Comparison of ENCODE assay signal across 18 cellular contexts in the genomic region with DNA sequence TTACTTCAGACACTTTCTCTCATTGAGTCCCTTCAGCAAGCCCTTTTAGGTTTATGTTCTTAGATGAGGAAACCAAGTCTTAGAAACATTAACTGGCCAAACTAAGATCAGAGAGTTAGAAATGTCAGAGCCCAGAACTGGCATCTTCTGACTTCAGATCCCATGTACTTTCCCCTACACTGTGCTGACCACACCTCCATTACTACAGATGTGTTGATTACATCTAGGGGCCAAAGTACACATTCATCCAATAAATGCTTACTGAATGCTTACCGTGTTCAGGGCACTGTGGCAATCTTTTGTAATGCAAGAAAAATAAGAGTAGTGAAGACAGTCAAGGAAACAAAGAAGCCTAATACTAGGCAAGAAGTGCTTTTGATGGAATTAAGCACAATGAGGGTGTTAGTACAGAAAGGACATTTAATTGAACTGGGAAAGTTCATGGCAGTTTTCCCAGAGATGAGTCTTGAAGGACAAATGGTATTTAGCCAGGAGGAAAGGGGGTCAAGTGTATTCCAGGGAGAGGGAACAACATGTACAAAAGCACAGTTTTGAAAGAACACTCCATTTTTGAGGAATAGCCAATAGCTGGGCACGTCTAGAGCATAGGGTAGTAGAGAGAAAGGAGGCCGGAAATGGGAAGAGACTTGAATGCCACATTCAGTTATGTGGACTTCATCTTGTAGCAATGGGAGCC.
DNase-seq lines count a peak whose midpoint lies in the region; ATAC-seq and TF ChIP-seq lines count a peak whose summit lies in the region.
"Had no signal": no experiment of that assay in that cellular context is flagged by ENCODE, and none has a peak within 500 bp of the region (broad histone marks: within the 10 kb centered on the region; RNA-seq: fewer than 3 reads in every experiment).

No MANE protein-coding gene starts in this region.

- no peaks in the 10 kb centered on the region for H3K27me3 Mint-ChIP-seq in chondrocyte (ENCODE audit: low read depth)
- H3K27me3 Mint-ChIP-seq: B cell; central memory CD8-positive, alpha-beta T cell had no signal

- H3K36me3 ChIP-seq in KMS-11 (ENCODE audit: insufficient read depth) (no peaks in the 10 kb centered on the region), liver (ENCODE audit: control insufficient read depth in 4 of 4, insufficient read depth in 3 of 4, low read depth in 1 of 4, low read length in 3 of 4) (no peaks in the 10 kb centered on the region), smooth muscle cell (ENCODE audit: low read depth) (no peaks in the 10 kb centered on the region)
- H3K36me3 ChIP-seq: upper lobe of left lung had no signal

- peaks cover 50% of the 10 kb centered on the region for H3K4me1 Mint-ChIP-seq in chondrocyte (ENCODE audit: low read depth)
- H3K4me1 Mint-ChIP-seq: central memory CD8-positive, alpha-beta T cell had no signal

- H2AFZ ChIP-seq in KMS-11 (ENCODE audit: low read depth) (no peak overlapping the region), smooth muscle cell (ENCODE audit: low read depth) (peak overlapping the region; percentile 28)
- H2AFZ ChIP-seq: parathyroid adenoma had no signal

- peaks cover 18% of the 10 kb centered on the region for H3F3A ChIP-seq in smooth muscle cell (ENCODE audit: low read depth)

- H3K4me2 ChIP-seq in KMS-11 (peak overlapping the region; percentile 34; the same call in 1 of the 2 replicates), smooth muscle cell (peak overlapping the region; percentile 70)

- 72% methylated on average over 3 of the region's 3 CpGs for WGBS in liver
- 86% methylated on average over 3 of the region's 3 CpGs for WGBS in smooth muscle cell (ENCODE audit: low lambda C conversion rate)

- DNase-seq in chondrocyte (ENCODE audit: low spot score) = no peak
- DNase-seq in smooth muscle cell (lab: John Stamatoyannopoulos, UW; ENCODE audit: unreplicated experiment) = no peak
- no peak for DNase-seq in stimulated activated CD4-positive, alpha-beta T cell treated with anti-CD3 and anti-CD28 coated beads, Interleukin-12 subunit alpha, Interleukin-12 subunit beta, amount 100 ng/mL, for 4 hours
- DNase-seq in cerebellar nuclear complex (lab: John Stamatoyannopoulos, UW) = no peak
- DNase-seq: activated B cell treated with CpG ODN at 0.5 μM for 24 hours; activated naive CD4-positive, alpha-beta T cell treated with anti-CD3 and anti-CD28 coated beads, Interleukin-2, amount 50 U/mL, for 16 hours; DMS153; H9; MM.1S; upper lobe of left lung had no signal

- peak overlapping the region; percentile 55 for H3K27ac Mint-ChIP-seq in chondrocyte (ENCODE audit: unreplicated experiment)
- H3K27ac Mint-ChIP-seq: activated B cell treated with CpG ODN at 0.5 μM for 24 hours, B cell, H9 had no signal

- H3K9me3 Mint-ChIP-seq in chondrocyte (ENCODE audit: low read depth) = peaks cover 11% of the 10 kb centered on the region
- H3K9me3 Mint-ChIP-seq: central memory CD8-positive, alpha-beta T cell; H9 had no signal

- no peaks in the 10 kb centered on the region for H3K9me3 ChIP-seq in liver (ENCODE audit: control insufficient read depth in 4 of 4, low read length in 3 of 4)
- H3K9me3 ChIP-seq in smooth muscle cell (replicated peaks; ENCODE audit: low read depth) = no peaks in the 10 kb centered on the region
- H3K9me3 ChIP-seq: upper lobe of left lung had no signal

- no peaks in the 10 kb centered on the region for H3K27me3 ChIP-seq in KMS-11 (ENCODE audit: insufficient read depth, low read depth)
- H3K27me3 ChIP-seq in liver (ENCODE audit: control insufficient read depth in 4 of 4, insufficient read depth in 4 of 4, low read length in 3 of 4) = no peaks in the 10 kb centered on the region
- no peaks in the 10 kb centered on the region for H3K27me3 ChIP-seq in smooth muscle cell (ENCODE audit: low read depth)
- H3K27me3 ChIP-seq: upper lobe of left lung had no signal

- H4K20me1 ChIP-seq in KMS-11 (ENCODE audit: insufficient read depth) (no peaks in the 10 kb centered on the region), smooth muscle cell (ENCODE audit: low read depth) (no peaks in the 10 kb centered on the region)

- H3K36me3 Mint-ChIP-seq in chondrocyte (ENCODE audit: low read depth) = peaks cover 11% of the 10 kb centered on the region

- H3K4me3 ChIP-seq in KMS-11 (IDR thresholded peaks at IDR 0.05; ENCODE audit: insufficient read depth, low read depth, low read length) = no peak overlapping the region
- H3K4me3 ChIP-seq in liver (ENCODE audit: low read depth in 1 of 3, low read length in 3 of 3) = no peak overlapping the region
- no peak overlapping the region for H3K4me3 ChIP-seq in smooth muscle cell
- H3K4me3 ChIP-seq: upper lobe of left lung had no signal

- no peak overlapping the region for H3K4me3 Mint-ChIP-seq in chondrocyte (ENCODE audit: unreplicated experiment)
- H3K4me3 Mint-ChIP-seq: activated B cell treated with CpG ODN at 0.5 μM for 24 hours; B cell; central memory CD8-positive, alpha-beta T cell; H9 had no signal

- TF ChIP-seq CTCF in KMS-11 (conservative IDR thresholded peaks at IDR 0.05; ENCODE audit: low read depth, low read length) (no peak), chondrocyte (IDR thresholded peaks at IDR 0.05) (no peak), liver (IDR thresholded peaks at IDR 0.05; ENCODE audit: low read depth, low read length, missing input control) (no peak), smooth muscle cell (IDR thresholded peaks at IDR 0.05; ENCODE audit: borderline replicate concordance, insufficient read depth, poor library complexity, severe bottlenecking) (no peak)

- no peak for TF ChIP-seq RAD21 in liver (IDR thresholded peaks at IDR 0.05)

- H3K27ac ChIP-seq in KMS-11 (no peak overlapping the region), liver (ENCODE audit: low read depth in 1 of 2, low read length in 2 of 2) (no peak overlapping the region), smooth muscle cell (ENCODE audit: low read depth) (peak overlapping the region; percentile 83)
- H3K27ac ChIP-seq: parathyroid adenoma, upper lobe of left lung had no signal

- H3K4me1 ChIP-seq in KMS-11 (ENCODE audit: low read depth, poor library complexity, severe bottlenecking) = peaks cover 75% of the 10 kb centered on the region
- H3K4me1 ChIP-seq in liver (ENCODE audit: control insufficient read depth in 4 of 4, insufficient read depth in 4 of 4, low read length in 3 of 4) = no peaks in the 10 kb centered on the region
- H3K4me1 ChIP-seq in smooth muscle cell (ENCODE audit: low read depth) = peaks cover 12% of the 10 kb centered on the region

- H3K9ac ChIP-seq in KMS-11 = no peak overlapping the region
- H3K9ac ChIP-seq in liver (ENCODE audit: low read depth in 1 of 2, low read length in 2 of 2) = no peak overlapping the region
- H3K9ac ChIP-seq in smooth muscle cell (ENCODE audit: low read depth) = no peak overlapping the region
- H3K9ac ChIP-seq: parathyroid adenoma had no signal

- ATAC-seq in HG03175 (IDR thresholded peaks at IDR 0.05; ENCODE audit: unreplicated experiment) = no peak
- no peak for ATAC-seq in HG03139 (IDR thresholded peaks at IDR 0.05; ENCODE audit: unreplicated experiment)
- ATAC-seq: esophagus mucosa had no signal

- H3K79me2 ChIP-seq in KMS-11 (ENCODE audit: insufficient read depth, low read depth) (no peaks in the 10 kb centered on the region), smooth muscle cell (ENCODE audit: low read depth) (no peaks in the 10 kb centered on the region)
- H3K79me2 ChIP-seq: parathyroid adenoma had no signal

TF ChIP-seq in liver, 16 proteins besides CTCF, POLR2A, EP300 and RAD21:
- TF ChIP-seq GABPA (IDR thresholded peaks at IDR 0.05 in 1 of 2, conservative IDR thresholded peaks at IDR 0.05 in 1 of 2) (no peak), FOXA1 (IDR thresholded peaks at IDR 0.05) (no peak), HNF4A (conservative IDR thresholded peaks at IDR 0.05) (peak; percentile 27 to 36)
